Comparison of ENCODE assay signal across 9 cellular contexts in genomic region chr1:209652121-209652742, GRCh38. TPM values are rescaled to one million over a fixed set of nuclear protein-coding genes. Genes with fewer than 3 reads are reported as not detected.
A peak's percentile ranks its signal among the peaks of the same experiment; 100 is the strongest.
DNase-seq lines count a peak whose midpoint lies in the region; ATAC-seq and TF ChIP-seq lines count a peak whose summit lies in the region.
"Had no signal": no experiment of that assay in that cellular context is flagged by ENCODE, and none has a peak within 500 bp of the region (broad histone marks: within the 10 kb centered on the region; RNA-seq: fewer than 3 reads in every experiment).

Gene LAMB3, minus strand, starts transcription at chr1:209652425. Its CDS starts 1,481 bp downstream, at chr1:209650944.

- peak within 1 kb of the TSS; percentile 96 for H3K4me3 Mint-ChIP-seq in Caco-2 (ENCODE audit: unreplicated experiment)
- H3K4me3 Mint-ChIP-seq in progenitor cell of endocrine pancreas (ENCODE audit: low read depth): peak within 1 kb of the TSS; percentile 54
- no peak within 1 kb of the TSS for H3K4me3 Mint-ChIP-seq in CD8-positive, alpha-beta T cell
- H3K4me3 Mint-ChIP-seq: effector memory CD8-positive, alpha-beta T cell had no signal

- H3K27ac ChIP-seq in OCI-LY3 (ENCODE audit: low read length): peak within 1 kb of the TSS; percentile 25
- no peak within 1 kb of the TSS for H3K27ac ChIP-seq in CD8-positive, alpha-beta T cell (ENCODE audit: low read depth, low read length)

- TF ChIP-seq CTCF in Caco-2 (IDR thresholded peaks at IDR 0.05; ENCODE audit: insufficient read depth in 1 of 2, low read depth in 1 of 2, low read length in 1 of 2, severe bottlenecking in 1 of 2, unreplicated experiment in 1 of 2) (no peak), OCI-LY3 (IDR thresholded peaks at IDR 0.05; ENCODE audit: low read depth, low read length) (no peak), progenitor cell of endocrine pancreas (IDR thresholded peaks at IDR 0.05; ENCODE audit: unreplicated experiment) (no peak)
- TF ChIP-seq CTCF in CD8-positive, alpha-beta T cell (IDR thresholded peaks at IDR 0.05): no peak

- H3K9me3 Mint-ChIP-seq in Caco-2 (ENCODE audit: unreplicated experiment) (no peaks in the 10 kb centered on the region), progenitor cell of endocrine pancreas (ENCODE audit: low read depth) (no peaks in the 10 kb centered on the region)
- H3K9me3 Mint-ChIP-seq in CD8-positive, alpha-beta T cell: no peaks in the 10 kb centered on the region
- H3K9me3 Mint-ChIP-seq: effector memory CD8-positive, alpha-beta T cell had no signal

- no peaks in the 10 kb centered on the region for H4K20me1 ChIP-seq in OCI-LY3 (ENCODE audit: insufficient read depth, low read length)

- H3K4me1 Mint-ChIP-seq in Caco-2 (ENCODE audit: low read depth, unreplicated experiment) (peaks cover 51% of the 10 kb centered on the region), progenitor cell of endocrine pancreas (ENCODE audit: low read depth) (peaks cover 42% of the 10 kb centered on the region)
- peaks cover 4% of the 10 kb centered on the region for H3K4me1 Mint-ChIP-seq in CD8-positive, alpha-beta T cell (ENCODE audit: low read depth)

- no peaks in the 10 kb centered on the region for H3K79me2 ChIP-seq in OCI-LY3 (ENCODE audit: low read length)

- H3K27me3 ChIP-seq in Caco-2 (replicated peaks; ENCODE audit: control insufficient read depth, insufficient read depth, low read length): no peaks in the 10 kb centered on the region
- H3K27me3 ChIP-seq in OCI-LY3 (ENCODE audit: low read depth, low read length): no peaks in the 10 kb centered on the region
- no peaks in the 10 kb centered on the region for H3K27me3 ChIP-seq in CD8-positive, alpha-beta T cell (ENCODE audit: insufficient read depth, low read length)

- POLR2A ChIA-PET in Caco-2 (lab: Charles Lee): interaction anchor here (0.5 to 3.2 kb wide), 6 partner anchors 9 to 721 kb away, joined by 3 to 47 read pairs (median 7); partner anchors contain the start of gene G0S2
- POLR2A ChIA-PET in CD8-positive, alpha-beta T cell (lab: Charles Lee): interaction anchor here (0.6 kb wide), 1 partner anchor 88 kb away, joined by 3 read pairs; no protein-coding TSS in a partner anchor

- peaks cover 4% of the 10 kb centered on the region for H3K36me3 ChIP-seq in Caco-2 (ENCODE audit: control insufficient read depth, insufficient read depth, low read length)
- H3K36me3 ChIP-seq in OCI-LY3 (replicated peaks; ENCODE audit: low read depth, low read length): no peaks in the 10 kb centered on the region
- no peaks in the 10 kb centered on the region for H3K36me3 ChIP-seq in CD8-positive, alpha-beta T cell (ENCODE audit: insufficient read depth, low read length)

- H3K9ac ChIP-seq in OCI-LY3 (ENCODE audit: low read length): peak within 1 kb of the TSS; percentile 14; the same call in 1 of the 2 replicates

- H3K4me2 ChIP-seq in OCI-LY3 (ENCODE audit: low read length): peak within 1 kb of the TSS; percentile 65

- H3K36me3 Mint-ChIP-seq in Caco-2 (ENCODE audit: insufficient read depth, unreplicated experiment) (peaks cover 41% of the 10 kb centered on the region), progenitor cell of endocrine pancreas (ENCODE audit: insufficient read depth) (no peaks in the 10 kb centered on the region)
- H3K36me3 Mint-ChIP-seq in CD8-positive, alpha-beta T cell: no peaks in the 10 kb centered on the region

- peak within 1 kb of the TSS; percentile 57 for H3K4me3 ChIP-seq in Caco-2 (ENCODE audit: low read depth, low read length)
- peak within 1 kb of the TSS; percentile 49 for H3K4me3 ChIP-seq in OCI-LY3 (ENCODE audit: low read length)
- H3K4me3 ChIP-seq in CD8-positive, alpha-beta T cell (ENCODE audit: low read depth, low read length): no peak within 1 kb of the TSS

- peak; percentile 74 to 87 for DNase-seq in Caco-2
- no peak for DNase-seq in progenitor cell of endocrine pancreas (ENCODE audit: low spot score, unreplicated experiment)
- DNase-seq in CD8-positive, alpha-beta T cell: no peak
- no peak for DNase-seq in anterior cingulate cortex (lab: John Stamatoyannopoulos, UW)
- DNase-seq in stimulated activated CD8-positive, alpha-beta memory T cell treated with anti-CD3 and anti-CD28 coated beads, Interleukin-4, amount 100 ng/mL, for 48 hours: no peak
- DNase-seq in NCI-H1092 treated with DMSO at 0.1 percent for 48 hours (lab: John Stamatoyannopoulos, UW): no peak
- DNase-seq: effector memory CD8-positive, alpha-beta T cell had no signal

- H3K9me3 ChIP-seq in Caco-2 (no peaks in the 10 kb centered on the region), OCI-LY3 (ENCODE audit: insufficient read depth, low read length) (no peaks in the 10 kb centered on the region)
- no peaks in the 10 kb centered on the region for H3K9me3 ChIP-seq in CD8-positive, alpha-beta T cell (ENCODE audit: low read length)

- CTCF ChIA-PET in Caco-2 (lab: Charles Lee): interaction anchor here (0.6 to 4.0 kb wide), 10 partner anchors 9 to 86 kb away, joined by 3 to 34 read pairs (median 4); partner anchors contain the start of gene G0S2
- CTCF ChIA-PET in CD8-positive, alpha-beta T cell (lab: Charles Lee): interaction anchor here (1.0 to 1.7 kb wide), 5 partner anchors 13 to 87 kb away, joined by 3 read pairs; no protein-coding TSS in a partner anchor

- ATAC-seq in esophagus mucosa: peak; percentile 75
- no peak for ATAC-seq in CD8-positive, alpha-beta T cell
- ATAC-seq: effector memory CD8-positive, alpha-beta T cell had no signal

- H3K27ac Mint-ChIP-seq in Caco-2 (ENCODE audit: unreplicated experiment): peak within 1 kb of the TSS; percentile 88
- H3K27ac Mint-ChIP-seq in progenitor cell of endocrine pancreas: peak within 1 kb of the TSS; percentile 93
- H3K27ac Mint-ChIP-seq in CD8-positive, alpha-beta T cell: no peak within 1 kb of the TSS

- H2AFZ ChIP-seq in OCI-LY3 (ENCODE audit: low read depth, low read length): peak within 1 kb of the TSS; percentile 80; the same call in 1 of the 2 replicates

- intact Hi-C loops in Caco-2 (cut with micrococcal nuclease; ENCODE audit: unreplicated experiment): loop anchor here (10.0 kb wide), 2 partner anchors 227 to 257 kb away; no protein-coding TSS in a partner anchor
- intact Hi-C loops in CD8-positive, alpha-beta T cell (cut with DNase I, micrococcal nuclease): loop anchor here in 1 of 2 experiments (2.0 kb wide), 1 partner anchor 41 kb away; no protein-coding TSS in a partner anchor

- TSS peak; percentile 28 for BruUV-seq in Caco-2 (replicated peaks; lab: Mats Ljungman, UMichigan)

- no peaks in the 10 kb centered on the region for H3K27me3 Mint-ChIP-seq in Caco-2 (ENCODE audit: insufficient read depth, unreplicated experiment)
- peaks cover 6% of the 10 kb centered on the region for H3K27me3 Mint-ChIP-seq in progenitor cell of endocrine pancreas
- H3K27me3 Mint-ChIP-seq in CD8-positive, alpha-beta T cell (ENCODE audit: low read depth): no peaks in the 10 kb centered on the region
- H3K27me3 Mint-ChIP-seq: effector memory CD8-positive, alpha-beta T cell had no signal

- H3K4me1 ChIP-seq in Caco-2 (peaks cover 70% of the 10 kb centered on the region), OCI-LY3 (ENCODE audit: low read length) (peaks cover 51% of the 10 kb centered on the region)
- peaks cover 6% of the 10 kb centered on the region for H3K4me1 ChIP-seq in CD8-positive, alpha-beta T cell (ENCODE audit: insufficient read depth, low read length)

RNA-seq across cellular contexts. Expression of gene LAMB3, which starts in this region (rescaled TPM):
- 112 and 125 TPM in 2 replicates for total RNA-seq in Caco-2 (2022)
- total RNA-seq in esophagus mucosa: 76.7 TPM
- total RNA-seq in progenitor cell of endocrine pancreas: 10.7 and 12.5 TPM in 2 replicates
- not detected for total RNA-seq in CD8-positive, alpha-beta T cell

Comparison
In these comparisons a context has a peak if more than half of its experiments do, and no peak if none do; other contexts are left out.
1. RNA of gene LAMB3 (total RNA-seq): 112 to 125 TPM in Caco-2, 76.7 TPM in esophagus mucosa (single experiment) and 10.7 to 12.5 TPM in progenitor cell of endocrine pancreas; not detected in CD8-positive, alpha-beta T cell; every median in the first group is over 10 times any median in the second.
2. DNase-seq: peak in Caco-2 (2 of 2); none in progenitor cell of endocrine pancreas (single experiment), CD8-positive, alpha-beta T cell (0 of 7), anterior cingulate cortex (0 of 58), stimulated activated CD8-positive, alpha-beta memory T cell treated with anti-CD3 and anti-CD28 coated beads, Interleukin-4, amount 100 ng/mL, for 48 hours (single experiment) and NCI-H1092 treated with DMSO at 0.1 percent for 48 hours (single experiment).